In genomic region chr9:106960238-106960637, GRCh38 we compare ENCODE assay signal across 27 cellular contexts.
"Had no signal": no experiment of that assay in that cellular context is flagged by ENCODE, and none has a peak within 500 bp of the region (broad histone marks: within the 10 kb centered on the region; RNA-seq: fewer than 3 reads in every experiment).

No MANE protein-coding gene starts in this region.

- H3K9me3 ChIP-seq: heart right ventricle, left ventricle myocardium inferior, ovary, prostate gland, thoracic aorta, vagina had no signal

- H3K36me3 Mint-ChIP-seq: activated naive CD4-positive, alpha-beta T cell treated with anti-CD3 and anti-CD28 coated beads, Interleukin-2, amount 50 U/mL, for 72 hours; naive B cell; stimulated activated effector memory CD8-positive, alpha-beta T cell treated with anti-CD3 and anti-CD28 coated beads, Interleukin-12 subunit alpha, Interleukin-12 subunit beta, amount 100 ng/mL, for 72 hours had no signal

- H3K27ac ChIP-seq: left ventricle myocardium inferior, ovary, prostate gland, skin epidermis, thoracic aorta, vagina had no signal

- H3K27me3 Mint-ChIP-seq: activated CD8-positive, alpha-beta T cell treated with anti-CD3 and anti-CD28 coated beads for 36 hours; activated T-helper 17 cell treated with anti-CD3 and anti-CD28 coated beads, Interleukin-2, amount 50 U/mL, for 72 hours; central memory CD8-positive, alpha-beta T cell; stimulated activated naive CD8-positive, alpha-beta T cell treated with anti-CD3 and anti-CD28 coated beads, Interleukin-15, Interleukin-2, amounts not matched to agents 100 ng/mL and 50 ng/mL, for 24 hours; T-helper 17 cell; type B pancreatic cell had no signal

- H3K4me3 Mint-ChIP-seq: activated CD8-positive, alpha-beta T cell treated with anti-CD3 and anti-CD28 coated beads for 36 hours; activated T-cell treated with anti-CD3 and anti-CD28 coated beads, Interleukin-2, amount 50 U/mL, for 4 hours; activated T-helper 17 cell treated with anti-CD3 and anti-CD28 coated beads, Interleukin-2, amount 50 U/mL, for 72 hours; central memory CD8-positive, alpha-beta T cell; naive B cell; nephron progenitor cell; stimulated activated effector memory CD8-positive, alpha-beta T cell treated with anti-CD3 and anti-CD28 coated beads, Interleukin-12 subunit alpha, Interleukin-12 subunit beta, amount 100 ng/mL, for 72 hours; stimulated activated naive CD8-positive, alpha-beta T cell treated with anti-CD3 and anti-CD28 coated beads, Interleukin-15, Interleukin-2, amounts not matched to agents 100 ng/mL and 50 ng/mL, for 24 hours; T-helper 17 cell; type B pancreatic cell had no signal

- H3K27ac Mint-ChIP-seq: activated CD8-positive, alpha-beta T cell treated with anti-CD3 and anti-CD28 coated beads for 36 hours; activated naive CD4-positive, alpha-beta T cell treated with anti-CD3 and anti-CD28 coated beads, Interleukin-2, amount 50 U/mL, for 72 hours; activated T-helper 17 cell treated with anti-CD3 and anti-CD28 coated beads, Interleukin-2, amount 50 U/mL, for 72 hours; naive B cell; nephron progenitor cell; stimulated activated effector memory CD8-positive, alpha-beta T cell treated with anti-CD3 and anti-CD28 coated beads, Interleukin-12 subunit alpha, Interleukin-12 subunit beta, amount 100 ng/mL, for 72 hours; stimulated activated naive CD8-positive, alpha-beta T cell treated with anti-CD3 and anti-CD28 coated beads, Interleukin-15, Interleukin-2, amounts not matched to agents 100 ng/mL and 50 ng/mL, for 24 hours; T-helper 17 cell; type B pancreatic cell had no signal

- H3K27me3 ChIP-seq: heart right ventricle, ovary, vagina had no signal

- H3K9me3 Mint-ChIP-seq: activated CD8-positive, alpha-beta T cell treated with anti-CD3 and anti-CD28 coated beads for 36 hours; nephron progenitor cell; type B pancreatic cell had no signal

- DNase-seq: activated CD4-positive, alpha-beta T cell treated with anti-CD3 and anti-CD28 coated beads, Interleukin-2, amount 50 U/mL, for 1 hour; activated CD8-positive, alpha-beta T cell treated with anti-CD3 and anti-CD28 coated beads for 36 hours; activated gamma-delta T cell treated with Interleukin-2 at 50 U/mL for 16 hours; activated T-cell treated with anti-CD3 and anti-CD28 coated beads, Interleukin-2, amount 50 U/mL, for 4 hours; effector CD8-positive, alpha-beta T cell; foreskin fibroblast; heart right ventricle; left ventricle myocardium inferior; naive B cell; nephron progenitor cell; ovary; retina; stimulated activated CD4-positive, alpha-beta T cell treated with anti-CD3 and anti-CD28 coated beads, Interleukin-12 subunit alpha, Interleukin-12 subunit beta, amount 100 ng/mL, for 4 hours; stimulated activated CD4-positive, alpha-beta T cell treated with anti-CD3 and anti-CD28 coated beads, Interleukin-4, amount 100 ng/mL, for 24 hours; T-helper 17 cell had no signal

- H3K4me3 ChIP-seq: heart right ventricle, left ventricle myocardium inferior, lung, ovary, prostate gland, skin epidermis, thoracic aorta, vagina had no signal

- H3K36me3 ChIP-seq: ovary, prostate gland, thoracic aorta, vagina had no signal

- H3K4me1 ChIP-seq: prostate gland, vagina had no signal

- ATAC-seq: activated CD8-positive, alpha-beta T cell treated with anti-CD3 and anti-CD28 coated beads for 36 hours; activated naive CD4-positive, alpha-beta T cell treated with anti-CD3 and anti-CD28 coated beads, Interleukin-2, amount 50 U/mL, for 72 hours; activated T-cell treated with anti-CD3 and anti-CD28 coated beads, Interleukin-2, amount 50 U/mL, for 4 hours; activated T-helper 17 cell treated with anti-CD3 and anti-CD28 coated beads, Interleukin-2, amount 50 U/mL, for 72 hours; heart right ventricle; sciatic nerve; stimulated activated effector memory CD8-positive, alpha-beta T cell treated with anti-CD3 and anti-CD28 coated beads, Interleukin-12 subunit alpha, Interleukin-12 subunit beta, amount 100 ng/mL, for 72 hours; T-helper 17 cell had no signal

- H3K4me1 Mint-ChIP-seq: activated T-helper 17 cell treated with anti-CD3 and anti-CD28 coated beads, Interleukin-2, amount 50 U/mL, for 72 hours; central memory CD8-positive, alpha-beta T cell; naive B cell; nephron progenitor cell; stimulated activated effector memory CD8-positive, alpha-beta T cell treated with anti-CD3 and anti-CD28 coated beads, Interleukin-12 subunit alpha, Interleukin-12 subunit beta, amount 100 ng/mL, for 72 hours; T-helper 17 cell had no signal
